ENCODE assay signal across 11 cellular contexts in the genomic region with DNA sequence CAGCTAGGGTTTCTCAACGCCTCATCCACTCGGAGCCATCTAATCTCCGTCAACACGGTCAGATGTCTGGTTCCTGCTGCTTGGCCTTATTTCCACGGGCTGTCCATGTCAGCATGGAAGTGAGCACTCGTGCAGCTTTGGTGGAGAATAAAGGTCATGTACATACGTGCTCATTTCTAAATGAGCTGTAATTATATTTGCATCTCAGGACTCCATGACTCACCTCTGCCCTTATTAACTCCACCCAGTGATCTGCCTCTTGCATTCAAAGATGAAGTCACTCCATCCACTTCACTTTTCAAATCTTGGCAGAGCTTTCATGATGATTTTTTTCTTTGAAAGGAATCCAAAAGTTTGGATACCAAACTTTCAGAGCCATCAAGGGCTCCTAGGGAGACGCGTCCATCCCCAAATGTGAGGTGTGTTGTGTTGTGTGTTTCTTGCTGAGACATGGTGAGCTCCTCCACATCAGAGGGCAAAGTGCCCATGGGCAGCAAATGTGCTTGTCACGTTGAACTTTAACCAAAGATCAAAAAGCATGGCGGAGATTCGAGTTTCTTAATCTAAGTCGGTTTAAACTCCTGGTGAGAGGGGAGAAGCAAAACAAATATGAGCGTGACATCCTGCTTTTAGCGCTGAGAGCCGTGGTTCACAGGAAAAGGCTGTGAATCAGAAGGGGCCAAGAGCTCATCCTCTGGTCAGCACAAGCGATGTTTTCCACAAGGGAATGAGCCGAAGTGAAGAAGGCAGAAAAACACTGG.
DNase-seq lines count a peak whose midpoint lies in the region; ATAC-seq, FAIRE-seq and TF ChIP-seq lines count a peak whose summit lies in the region.
"Had no signal": no experiment of that assay in that cellular context is flagged by ENCODE, and none has a peak within 500 bp of the region (broad histone marks: within the 10 kb centered on the region; RNA-seq: fewer than 3 reads in every experiment).

No MANE protein-coding gene starts in this region.

- no peaks in the 10 kb centered on the region for H4K20me1 ChIP-seq in keratinocyte (ENCODE audit: control insufficient read depth, extremely low read depth, insufficient read depth, low read length)

- H3K4me3 ChIP-seq in WI38 (ENCODE audit: low read depth, low read length), result peak overlapping the region; percentile 11; the same call in 1 of the 2 replicates
- no peak overlapping the region for H3K4me3 ChIP-seq in keratinocyte (ENCODE audit: control insufficient read depth in 2 of 3, extremely low read depth in 1 of 3, insufficient read depth in 2 of 3, low read depth in 1 of 3, low read length in 3 of 3)
- H3K4me3 ChIP-seq in transverse colon, result no peak overlapping the region

- H2AFZ ChIP-seq in keratinocyte (ENCODE audit: control insufficient read depth, low read length), result no peak overlapping the region

- intact Hi-C loops in Right ventricle myocardium superior (cut with DNase I), result no loop called here
- intact Hi-C loops in cardiac septum (cut with DNase I), result no loop called here
- intact Hi-C loops in transverse colon (cut with DNase I; ENCODE audit: low total_unique reads), result no loop called here

- peak; percentile 29 for FAIRE-seq in keratinocyte (lab: Jason Lieb, UNC)

- DNase-seq in Right ventricle myocardium superior (no peak), cardiac septum (ENCODE audit: low spot score) (no peak), keratinocyte (ENCODE audit: low read depth, low spot score) (peak; percentile 62), transverse colon (peak; percentile 34), NCI-H1105 (lab: John Stamatoyannopoulos, UW) (no peak), NCI-H526 treated with DMSO at 0.1 percent for 48 hours (lab: John Stamatoyannopoulos, UW) (no peak)
- no peak for DNase-seq in activated CD4-positive, CD25-positive, alpha-beta regulatory T cell treated with anti-CD3 and anti-CD28 coated beads, Interleukin-2, amount 50 U/mL, for 72 hours
- DNase-seq: activated naive CD4-positive, alpha-beta T cell; DND-41; stimulated activated CD4-positive, alpha-beta T cell treated with anti-CD3 and anti-CD28 coated beads, Interleukin-4, amount 100 ng/mL, for 24 hours had no signal

- no peaks in the 10 kb centered on the region for H3K79me2 ChIP-seq in keratinocyte (ENCODE audit: control insufficient read depth, insufficient read depth, low read length)

- H3K4me2 ChIP-seq in keratinocyte (ENCODE audit: control insufficient read depth, extremely low read depth, insufficient read depth, low read depth, low read length), result peak overlapping the region; percentile 53

- peak; percentile 40 for ATAC-seq in Right ventricle myocardium superior (ENCODE audit: poor library complexity)

- TF ChIP-seq POLR2A in transverse colon (IDR thresholded peaks at IDR 0.05), result no peak

- H3K4me1 ChIP-seq in keratinocyte (ENCODE audit: control insufficient read depth, extremely low read depth, insufficient read depth, low read length) (peaks cover 72% of the 10 kb centered on the region), transverse colon (peaks cover 19 to 59% (median 41%) of the 10 kb centered on the region in 4 donors)

- 52 to 64% methylated on average over 9 to 18 of the region's 18 CpGs for WGBS in transverse colon (ENCODE audit: low coverage in 1 of 2), 2 donors

- no peaks in the 10 kb centered on the region for H3K36me3 ChIP-seq in keratinocyte (ENCODE audit: control insufficient read depth in 2 of 2, extremely low read depth in 1 of 2, insufficient read depth in 2 of 2, low read length in 2 of 2)
- no peaks in the 10 kb centered on the region for H3K36me3 ChIP-seq in transverse colon

- H3K27ac ChIP-seq in keratinocyte (ENCODE audit: control insufficient read depth, insufficient read depth, low read length) (peak overlapping the region; percentile 98), transverse colon (peak overlapping the region; percentile 83 to 90 (median 86))

- peak overlapping the region; percentile 42 for H3K9ac ChIP-seq in keratinocyte (ENCODE audit: control insufficient read depth, extremely low read depth, insufficient read depth, low read length)

- TF ChIP-seq CTCF in WI38 (IDR thresholded peaks at IDR 0.05; ENCODE audit: low read depth, low read length), result no peak
- TF ChIP-seq CTCF in keratinocyte (optimal IDR thresholded peaks at IDR 0.05 in 1 of 3, IDR thresholded peaks at IDR 0.05 in 1 of 3, conservative IDR thresholded peaks at IDR 0.05 in 1 of 3; ENCODE audit: extremely low read depth in 1 of 3, insufficient read depth in 2 of 3, low read length in 3 of 3), result no peak
- no peak for TF ChIP-seq CTCF in transverse colon (IDR thresholded peaks at IDR 0.05)

- H3K9me3 ChIP-seq in keratinocyte (ENCODE audit: control insufficient read depth, low read depth, low read length) (no peaks in the 10 kb centered on the region), transverse colon (no peaks in the 10 kb centered on the region)

- in situ Hi-C loops in transverse colon (cut with MboI; ENCODE audit: low pct_ligation_motif_present in 1 of 4, low pct_unique_long_range_greater_than_20kb in 1 of 4, low sequenced_read_pairs in 3 of 4), result no loop called here

- H3K27me3 ChIP-seq in keratinocyte (ENCODE audit: control insufficient read depth, extremely low read depth, insufficient read depth, low read length), result no peaks in the 10 kb centered on the region
- no peaks in the 10 kb centered on the region for H3K27me3 ChIP-seq in transverse colon

- TF ChIP-seq EP300 in transverse colon (IDR thresholded peaks at IDR 0.05; ENCODE audit: low read depth), result peak; percentile 7

- dilution Hi-C loops in keratinocyte (cut with MboI; ENCODE audit: extremely low pct_ligation_motif_present, low sequenced_read_pairs), result no loop called here

- H3K9me1 ChIP-seq in keratinocyte (ENCODE audit: control insufficient read depth, extremely low read depth, insufficient read depth, low read length), result no peaks in the 10 kb centered on the region

Comparison
In these comparisons a context has a peak if more than half of its experiments do, and no peak if none do; other contexts are left out.
1. DNase-seq: peak in keratinocyte (single experiment) and transverse colon (single experiment); none in Right ventricle myocardium superior (single experiment), cardiac septum (single experiment), NCI-H1105 (single experiment), activated CD4-positive, CD25-positive, alpha-beta regulatory T cell treated with anti-CD3 and anti-CD28 coated beads, Interleukin-2, amount 50 U/mL, for 72 hours (single experiment) and NCI-H526 treated with DMSO at 0.1 percent for 48 hours (single experiment).